8 cellular contexts compared by ENCODE assay signal in the genomic region with DNA sequence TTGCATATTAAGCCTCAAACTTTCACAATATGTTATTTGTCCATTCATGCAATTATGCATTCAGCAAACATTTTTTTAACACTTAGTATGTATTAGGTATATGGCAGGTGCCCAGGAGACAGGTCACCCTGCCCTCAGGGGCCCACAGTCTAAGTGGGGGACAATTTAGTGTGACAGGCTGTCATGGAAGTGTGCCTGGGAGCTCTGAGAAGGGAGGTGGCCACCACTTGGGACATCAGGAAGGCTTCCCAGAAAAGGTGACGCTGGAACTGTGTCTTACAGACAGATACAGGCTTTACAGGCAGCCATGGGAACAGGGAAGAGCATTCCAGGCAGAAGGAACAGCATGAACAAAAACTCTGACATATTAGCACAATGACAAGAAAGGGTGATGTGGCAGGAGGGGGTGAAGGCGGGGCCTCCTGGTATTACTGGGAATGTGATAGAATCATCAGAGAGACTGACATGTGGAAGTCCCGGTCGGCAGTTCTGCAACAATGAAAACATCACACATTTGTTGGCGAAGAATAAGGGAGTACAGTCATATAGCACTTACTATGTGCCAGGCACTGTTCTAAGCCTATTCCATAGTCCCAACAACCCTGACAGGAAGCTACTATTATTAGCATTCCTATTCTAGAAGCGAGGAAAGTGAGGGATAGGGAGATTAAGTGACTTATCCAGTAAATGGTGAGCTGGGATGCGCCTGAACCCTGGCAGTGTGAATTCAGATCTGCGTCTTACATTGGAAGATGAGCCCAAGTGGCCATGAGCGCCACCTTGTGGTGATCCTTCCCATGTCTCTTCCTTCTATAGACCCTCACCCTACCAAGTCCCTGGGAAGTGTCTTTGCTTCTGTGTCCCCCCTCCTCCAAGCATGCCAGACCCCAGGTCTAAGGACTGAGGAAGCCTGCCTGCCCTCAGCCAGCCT. TPM values are rescaled to one million over a fixed set of nuclear protein-coding genes. Genes with fewer than 3 reads are reported as not detected.
A peak's percentile ranks its signal among the peaks of the same experiment; 100 is the strongest.
DNase-seq lines count a peak whose midpoint lies in the region; ATAC-seq and TF ChIP-seq lines count a peak whose summit lies in the region.

No MANE protein-coding gene starts in this region.

- intact Hi-C loops in left ventricle myocardium superior (cut with micrococcal nuclease) = no loop called here

- DNase-seq in EH (ENCODE audit: low read depth) = peak; percentile 76
- peak; percentile 40 for DNase-seq in LNCaP clone FGC (ENCODE audit: low read depth)
- peak; percentile 68 for DNase-seq in T follicular helper cell (ENCODE audit: low read depth)
- peak; percentile 60 for DNase-seq in activated naive CD8-positive, alpha-beta T cell treated with anti-CD3 and anti-CD28 coated beads, Interleukin-2, amount 50 U/mL, for 16 hours (ENCODE audit: low read depth, low spot score)
- peak; percentile 87 for DNase-seq in left ventricle myocardium superior
- peak; percentile 23 for DNase-seq in retinal pigment epithelial cell (ENCODE audit: low read depth)

- TF ChIP-seq CTCF in LNCaP clone FGC (IDR thresholded peaks at IDR 0.05; ENCODE audit: control insufficient read depth, extremely low read depth, insufficient read depth) (peak; percentile 73), retinal pigment epithelial cell (conservative IDR thresholded peaks at IDR 0.05; ENCODE audit: low read depth, low read length) (peak; percentile 87)

- ATAC-seq in left ventricle myocardium superior (peak; percentile 62), GM18873 (IDR thresholded peaks at IDR 0.05; ENCODE audit: low FRiP score, unreplicated experiment) (no peak), HG03460 (IDR thresholded peaks at IDR 0.05; ENCODE audit: unreplicated experiment) (no peak)

- H3K4me3 ChIP-seq in LNCaP clone FGC (ENCODE audit: low read depth, low read length) = no peak overlapping the region
- H3K4me3 ChIP-seq in retinal pigment epithelial cell (ENCODE audit: low read length) = no peak overlapping the region

RNA-seq across cellular contexts. Expression of a gene that starts 13.7 kb away (rescaled TPM):
- 14.0 TPM for total RNA-seq in left ventricle myocardium superior

RNA-seq across cellular contexts. Expression of a gene that starts 26.6 kb away (rescaled TPM):
- total RNA-seq in left ventricle myocardium superior = not detected

Comparison
In these comparisons a context has a peak if more than half of its experiments do, and no peak if none do; other contexts are left out.
1. DNase-seq: peak in every context shown above with its lines; median percentile 87 in left ventricle myocardium superior; 76 in EH; 68 in T follicular helper cell; 60 in activated naive CD8-positive, alpha-beta T cell treated with anti-CD3 and anti-CD28 coated beads, Interleukin-2, amount 50 U/mL, for 16 hours; 40 in LNCaP clone FGC; 23 in retinal pigment epithelial cell.